Comparison of ENCODE assay signal across 17 cellular contexts in genomic region chr12:115355301-115355700, GRCh38.
DNase-seq lines count a peak whose midpoint lies in the region; ATAC-seq, FAIRE-seq and TF ChIP-seq lines count a peak whose summit lies in the region.
"Had no signal": no experiment of that assay in that cellular context is flagged by ENCODE, and none has a peak within 500 bp of the region (broad histone marks: within the 10 kb centered on the region; RNA-seq: fewer than 3 reads in every experiment).

No MANE protein-coding gene starts in this region.

- no peak for TF ChIP-seq POLR2A in GM12878 (IDR thresholded peaks at IDR 0.05; ENCODE audit: low read depth, low read length)

- FAIRE-seq in GM12878 (lab: Jason Lieb, UNC), result no peak

- no peaks in the 10 kb centered on the region for H3K27me3 ChIP-seq in GM12878 (replicated peaks in 1 of 2; ENCODE audit: control insufficient read depth in 2 of 2, insufficient read depth in 2 of 2, low read length in 1 of 2)
- no peaks in the 10 kb centered on the region for H3K27me3 ChIP-seq in HAP-1 (ENCODE audit: low read depth)
- H3K27me3 ChIP-seq: Peyer's patch had no signal

- no peaks in the 10 kb centered on the region for H4K20me1 ChIP-seq in GM12878 (ENCODE audit: control insufficient read depth, insufficient read depth)

- TF ChIP-seq RAD21 in GM12878 (IDR thresholded peaks at IDR 0.05; ENCODE audit: insufficient read depth, low read depth, low read length), result no peak

- H3K4me2 ChIP-seq in GM12878 (ENCODE audit: control insufficient read depth, insufficient read depth), result no peak overlapping the region

- no peak for ATAC-seq in GM12878

- H3K4me1 ChIP-seq in GM12878 (ENCODE audit: control insufficient read depth, insufficient read depth, low read length) (peaks cover 3% of the 10 kb centered on the region; the same call in 1 of the 2 replicates), HAP-1 (peaks cover 12% of the 10 kb centered on the region)
- H3K4me1 ChIP-seq: Peyer's patch had no signal

- no peaks in the 10 kb centered on the region for H3K36me3 ChIP-seq in GM12878 (ENCODE audit: control insufficient read depth in 2 of 2, insufficient read depth in 2 of 2, low read length in 1 of 2)
- H3K36me3 ChIP-seq in HAP-1 (replicated peaks), result no peaks in the 10 kb centered on the region
- H3K36me3 ChIP-seq: Peyer's patch had no signal

- no peaks in the 10 kb centered on the region for H3K79me2 ChIP-seq in GM12878 (ENCODE audit: control insufficient read depth, insufficient read depth, low read length)

- TF ChIP-seq EP300 in GM12878 (IDR thresholded peaks at IDR 0.05; ENCODE audit: borderline replicate concordance in 1 of 2, control insufficient read depth in 1 of 2, low read depth in 2 of 2, low read length in 2 of 2), result no peak

- RAD21 ChIA-PET in GM12878 (lab: Charles Lee; ENCODE audit: unreplicated experiment), result no interaction called here

- WGBS in GM12878 (ENCODE audit: insufficient coverage, insufficient replicate concordance, low lambda C conversion rate, missing lambda C conversion rate), result 49% methylated on average over 2 of the region's 2 CpGs

- intact Hi-C loops in GM12878 (cut with micrococcal nuclease; ENCODE audit: unreplicated experiment), result no loop called here
- intact Hi-C loops in cardiac septum (cut with DNase I), result no loop called here

- POLR2A ChIA-PET in GM12878 (lab: Charles Lee), result no interaction called here

- in situ Hi-C loops in GM12878 (cut with MboI) (no loop called here), HAP-1 (cut with MboI; ENCODE audit: low sequenced_read_pairs) (no loop called here)

- no peak overlapping the region for H3K9ac ChIP-seq in GM12878 (ENCODE audit: control insufficient read depth, insufficient read depth, low read length)

- SMC1A ChIA-PET in GM12878 (lab: Charles Lee; ENCODE audit: uncharacterized antibody, unreplicated experiment), result no interaction called here

- no peak for TF ChIP-seq CTCF in GM12878 (IDR thresholded peaks at IDR 0.05 in 2 of 3, conservative IDR thresholded peaks at IDR 0.05 in 1 of 3; ENCODE audit: control insufficient read depth in 2 of 3, extremely low read depth in 1 of 3, insufficient read depth in 1 of 3, low read depth in 3 of 3, low read length in 3 of 3)

- DNase-seq in EL (peak; percentile 53), M059J (ENCODE audit: low read depth) (peak; percentile 67), GM12878 (ENCODE audit: low read depth, low spot score) (no peak), kidney tubule cell (ENCODE audit: low spot score) (peak; percentile 11), NCI-H2171 (lab: John Stamatoyannopoulos, UW) (no peak), HAP-1 (ENCODE audit: low spot score in 2 of 2) (no peak), cardiac septum (ENCODE audit: low spot score) (no peak), foreskin melanocyte (no peak)
- DNase-seq: COR-L47, DMS153, KG1, NCI-H1048, NCI-H1436 treated with DMSO at 0.1 percent for 48 hours, NCI-H2081 treated with DMSO at 0.1 percent for 48 hours, NCI-H524 treated with DMSO at 0.1 percent for 48 hours, Peyer's patch, SHP77 had no signal

- H3K4me3 ChIP-seq in GM12878 (no peak overlapping the region), HAP-1 (no peak overlapping the region)
- H3K4me3 ChIP-seq: Peyer's patch had no signal

- no peak overlapping the region for H3K27ac ChIP-seq in GM12878 (ENCODE audit: control insufficient read depth, insufficient read depth)

- peak overlapping the region; percentile 95 for H2AFZ ChIP-seq in GM12878 (ENCODE audit: control insufficient read depth, low read depth, low read length)

- H3K9me3 ChIP-seq in GM12878 (replicated peaks; ENCODE audit: control insufficient read depth, insufficient read depth, low read length), result no peaks in the 10 kb centered on the region; the same call in 2 of the 3 replicates
- no peaks in the 10 kb centered on the region for H3K9me3 ChIP-seq in HAP-1
- H3K9me3 ChIP-seq: Peyer's patch had no signal

- CTCF ChIA-PET in GM12878 (lab: Yijun Ruan, JAX), result no interaction called here

- no TSS peak for BruUV-seq in GM12878 (replicated peaks; lab: Mats Ljungman, UMichigan)

TF ChIP-seq in GM12878, 131 proteins besides CTCF, POLR2A, EP300 and RAD21:
- TF ChIP-seq SMC3 (IDR thresholded peaks at IDR 0.05; ENCODE audit: borderline replicate concordance, low read length) (no peak), CREB1 (IDR thresholded peaks at IDR 0.05; ENCODE audit: low read depth) (no peak), YY1 (IDR thresholded peaks at IDR 0.05; ENCODE audit: low read depth, low read length) (no peak), ETV6 (conservative IDR thresholded peaks at IDR 0.05 in 1 of 2, IDR thresholded peaks at IDR 0.05 in 1 of 2; ENCODE audit: borderline replicate concordance in 1 of 2, low read depth in 1 of 2) (no peak), MXI1 (IDR thresholded peaks at IDR 0.05; ENCODE audit: low read depth, low read length) (no peak), CEBPB (IDR thresholded peaks at IDR 0.05; ENCODE audit: borderline replicate concordance in 1 of 2, low read depth in 2 of 2, low read length in 2 of 2) (no peak), SIN3A (IDR thresholded peaks at IDR 0.05; ENCODE audit: low read depth, low read length) (no peak), ZNF622 (IDR thresholded peaks at IDR 0.05) (no peak), USF1 (IDR thresholded peaks at IDR 0.05; ENCODE audit: borderline replicate concordance, extremely low read length, insufficient read depth, low read depth, low read length) (no peak), ATF7 (IDR thresholded peaks at IDR 0.05; ENCODE audit: low read depth) (no peak), SPI1 (IDR thresholded peaks at IDR 0.05; ENCODE audit: borderline replicate concordance, insufficient read depth, low read depth, low read length) (no peak), NFXL1 (IDR thresholded peaks at IDR 0.05; ENCODE audit: borderline replicate concordance) (no peak), CBFB (IDR thresholded peaks at IDR 0.05; ENCODE audit: low read depth) (no peak)

Comparison
In these comparisons a context has a peak if more than half of its experiments do, and no peak if none do; other contexts are left out.
1. DNase-seq: peak in EL (single experiment), M059J (single experiment) and kidney tubule cell (single experiment); none in GM12878 (single experiment), NCI-H2171 (single experiment), HAP-1 (0 of 2), cardiac septum (single experiment) and foreskin melanocyte (single experiment).